ENCODE assay signal across 15 cellular contexts in the genomic region with DNA sequence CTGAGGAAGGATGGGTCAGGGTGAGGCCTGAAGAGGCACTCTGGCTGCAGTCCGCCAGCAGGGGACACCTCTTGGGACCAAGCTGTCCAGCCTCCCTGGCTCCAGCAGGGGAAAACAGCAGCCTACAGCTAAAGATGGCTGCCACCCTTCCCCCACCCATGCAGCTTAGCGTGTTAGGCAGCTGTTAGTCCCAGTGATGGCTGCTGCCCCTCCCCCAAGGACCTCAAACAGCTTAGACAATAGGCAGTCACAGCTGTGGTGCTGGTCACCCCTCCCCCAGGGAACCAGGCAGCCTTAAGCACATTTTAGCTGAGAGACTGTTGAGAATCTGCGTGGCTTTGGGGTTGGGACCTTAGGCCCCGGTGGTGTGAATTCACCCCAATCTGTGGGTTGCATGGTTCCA.
DNase-seq lines count a peak whose midpoint lies in the region; ATAC-seq and TF ChIP-seq lines count a peak whose summit lies in the region.
"Had no signal": no experiment of that assay in that cellular context is flagged by ENCODE, and none has a peak within 500 bp of the region (broad histone marks: within the 10 kb centered on the region; RNA-seq: fewer than 3 reads in every experiment).

No MANE protein-coding gene starts in this region.

- in situ Hi-C loops in GM23248 (cut with MboI) = no loop called here

- no peaks in the 10 kb centered on the region for H3F3A ChIP-seq in GM23338 (replicated peaks; ENCODE audit: low read depth)
- no peaks in the 10 kb centered on the region for H3F3A ChIP-seq in GM23248 (ENCODE audit: insufficient read depth)

- ATAC-seq in GM23338 = peak; percentile 97
- no peak for ATAC-seq in GM21576 (IDR thresholded peaks at IDR 0.05; ENCODE audit: unreplicated experiment)
- ATAC-seq: stimulated activated memory B cell treated with anti-CD40 and anti-IgM and Interleukin-4, amounts not matched to agents 10 μg/mL and 1 μg/mL and 100 μg/mL, for 72 hours had no signal

- peaks cover 18% of the 10 kb centered on the region for H3K4me1 Mint-ChIP-seq in GM23338
- H3K4me1 Mint-ChIP-seq: stimulated activated memory B cell treated with anti-CD40 and anti-IgM and Interleukin-4, amounts not matched to agents 10 μg/mL and 1 μg/mL and 100 μg/mL, for 72 hours had no signal

- H2AFZ ChIP-seq in GM23338 (peak overlapping the region; percentile 49), GM23248 (no peak overlapping the region)

- H3K4me2 ChIP-seq in GM23338 (peak overlapping the region; percentile 64), GM23248 (ENCODE audit: unreplicated experiment) (no peak overlapping the region)

- peaks cover 11% of the 10 kb centered on the region; the same call in 1 of the 2 replicates for H3K79me2 ChIP-seq in GM23338 (replicated peaks; ENCODE audit: insufficient read depth)
- H3K79me2 ChIP-seq in GM23248 (ENCODE audit: insufficient read depth) = no peaks in the 10 kb centered on the region

- H4K20me1 ChIP-seq in GM23338 (replicated peaks; ENCODE audit: insufficient read depth) (no peaks in the 10 kb centered on the region), GM23248 (ENCODE audit: insufficient read depth) (no peaks in the 10 kb centered on the region)

- peaks cover 19% of the 10 kb centered on the region; the same call in 2 of the 3 replicates for H3K36me3 Mint-ChIP-seq in GM23338 (ENCODE audit: low read depth)
- H3K36me3 Mint-ChIP-seq: stimulated activated memory B cell treated with anti-CD40 and anti-IgM and Interleukin-4, amounts not matched to agents 10 μg/mL and 1 μg/mL and 100 μg/mL, for 72 hours had no signal

- H3K27me3 Mint-ChIP-seq in GM23338 (ENCODE audit: insufficient read depth, low read depth, poor library complexity) = peaks cover 2% of the 10 kb centered on the region
- H3K27me3 Mint-ChIP-seq: stimulated activated memory B cell treated with anti-CD40 and anti-IgM and Interleukin-4, amounts not matched to agents 10 μg/mL and 1 μg/mL and 100 μg/mL, for 72 hours had no signal

- H3K9me2 ChIP-seq in GM23338 (ENCODE audit: insufficient read depth) (peaks cover 9% of the 10 kb centered on the region), GM23248 (ENCODE audit: insufficient read depth) (no peaks in the 10 kb centered on the region)

- peak overlapping the region; percentile 56; the same call in 1 of the 2 replicates for H3K27ac ChIP-seq in GM23338 (ENCODE audit: low read depth)
- peak overlapping the region; percentile 30; the same call in 1 of the 2 replicates for H3K27ac ChIP-seq in SJCRH30
- H3K27ac ChIP-seq in testis = no peak overlapping the region
- H3K27ac ChIP-seq in GM23248 = no peak overlapping the region

- H3K36me3 ChIP-seq in BE2C (no peaks in the 10 kb centered on the region), GM23338 (ENCODE audit: insufficient read depth) (no peaks in the 10 kb centered on the region), SJCRH30 (no peaks in the 10 kb centered on the region), testis (ENCODE audit: low read depth, missing control alignments) (no peaks in the 10 kb centered on the region), GM23248 (ENCODE audit: low read depth) (no peaks in the 10 kb centered on the region)

- DNase-seq in BE2C (peak; percentile 72), GM23338 (ENCODE audit: low spot score) (peak; percentile 93), SJCRH30 (peak; percentile 73 to 76), islet precursor cell (peak; percentile 84), testis (no peak), COLO829 (ENCODE audit: low spot score) (no peak), GM23248 (no peak)
- DNase-seq: activated CD4-positive, alpha-beta T cell treated with anti-CD3 and anti-CD28 coated beads, Interleukin-2, amount 50 U/mL, for 48 hours; cortex of kidney; EL; NCI-H446 treated with DMSO at 0.1 percent for 48 hours; stimulated activated CD4-positive, alpha-beta T cell treated with anti-CD3 and anti-CD28 coated beads, Interleukin-4, amount 100 ng/mL, for 1 hour; T1000 had no signal

- H3K4me3 ChIP-seq in BE2C (ENCODE audit: low read depth, low read length) (no peak overlapping the region), GM23338 (0 out of 2 replicates have a peak overlapping the region, but pooled peaks have one; percentile 22), SJCRH30 (no peak overlapping the region), testis (no peak overlapping the region), GM23248 (no peak overlapping the region)

- no peak for TF ChIP-seq POLR2A in testis (IDR thresholded peaks at IDR 0.05)

- H3K9ac ChIP-seq in GM23248 = no peak overlapping the region

- peaks cover 2% of the 10 kb centered on the region; the same call in 2 of the 3 replicates for H3K9me3 Mint-ChIP-seq in GM23338

- H3K4me1 ChIP-seq in BE2C (peaks cover 3% of the 10 kb centered on the region; the same call in 1 of the 2 replicates), GM23338 (ENCODE audit: insufficient read depth) (peaks cover 18% of the 10 kb centered on the region), SJCRH30 (peaks cover 4% of the 10 kb centered on the region), testis (no peaks in the 10 kb centered on the region), GM23248 (ENCODE audit: insufficient read depth) (no peaks in the 10 kb centered on the region)

- H3K9me3 ChIP-seq in BE2C (no peaks in the 10 kb centered on the region), SJCRH30 (replicated peaks) (no peaks in the 10 kb centered on the region), testis (no peaks in the 10 kb centered on the region), GM23248 (ENCODE audit: low read depth) (no peaks in the 10 kb centered on the region)

- intact Hi-C loops in testis (cut with DNase I; ENCODE audit: low total_unique reads) = no loop called here

- H3K27me3 ChIP-seq in BE2C (no peaks in the 10 kb centered on the region), GM23338 (ENCODE audit: insufficient read depth) (no peaks in the 10 kb centered on the region), SJCRH30 (no peaks in the 10 kb centered on the region), testis (no peaks in the 10 kb centered on the region), GM23248 (replicated peaks; ENCODE audit: insufficient read depth) (0 out of 2 replicates have a peak, but pooled peaks cover 5% of the 10 kb centered on the region)

- 45 to 63% methylated on average over 2 to 4 of the region's 4 CpGs for WGBS in testis, 2 donors
- WGBS in GM23248 (ENCODE audit: low coverage in 1 of 2, low lambda C conversion rate in 2 of 2, missing lambda C conversion rate in 2 of 2), 2 experiments = 35 to 41% methylated on average over 4 of the region's 4 CpGs

- TF ChIP-seq CTCF in BE2C (IDR thresholded peaks at IDR 0.05; ENCODE audit: low read depth, low read length) (no peak), GM23338 (conservative IDR thresholded peaks at IDR 0.05; ENCODE audit: low read depth in 2 of 2) (peak; percentile 34 to 37), testis (IDR thresholded peaks at IDR 0.05) (no peak)

- 0 out of 3 replicates have a peak overlapping the region, but pooled peaks have one; percentile 11 for H3K4me3 Mint-ChIP-seq in GM23338
- H3K4me3 Mint-ChIP-seq: stimulated activated memory B cell treated with anti-CD40 and anti-IgM and Interleukin-4, amounts not matched to agents 10 μg/mL and 1 μg/mL and 100 μg/mL, for 72 hours had no signal

- H3K27ac Mint-ChIP-seq in GM23338 = peak overlapping the region; percentile 85
- H3K27ac Mint-ChIP-seq: stimulated activated memory B cell treated with anti-CD40 and anti-IgM and Interleukin-4, amounts not matched to agents 10 μg/mL and 1 μg/mL and 100 μg/mL, for 72 hours had no signal

TF ChIP-seq in GM23338, 12 proteins besides CTCF, POLR2A, EP300 and RAD21 (continues in another document):
- TF ChIP-seq, protein P1, sequence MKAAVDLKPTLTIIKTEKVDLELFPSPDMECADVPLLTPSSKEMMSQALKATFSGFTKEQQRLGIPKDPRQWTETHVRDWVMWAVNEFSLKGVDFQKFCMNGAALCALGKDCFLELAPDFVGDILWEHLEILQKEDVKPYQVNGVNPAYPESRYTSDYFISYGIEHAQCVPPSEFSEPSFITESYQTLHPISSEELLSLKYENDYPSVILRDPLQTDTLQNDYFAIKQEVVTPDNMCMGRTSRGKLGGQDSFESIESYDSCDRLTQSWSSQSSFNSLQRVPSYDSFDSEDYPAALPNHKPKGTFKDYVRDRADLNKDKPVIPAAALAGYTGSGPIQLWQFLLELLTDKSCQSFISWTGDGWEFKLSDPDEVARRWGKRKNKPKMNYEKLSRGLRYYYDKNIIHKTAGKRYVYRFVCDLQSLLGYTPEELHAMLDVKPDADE (IDR thresholded peaks at IDR 0.05) = no peak
- TF ChIP-seq ZNF114 (CRISPR knock-in tag; IDR thresholded peaks at IDR 0.05) (no peak), NANOG (IDR thresholded peaks at IDR 0.05; ENCODE audit: borderline replicate concordance) (peak; percentile 43; the same call in 1 of the 2 replicates), CREB1 (CRISPR knock-in tag; IDR thresholded peaks at IDR 0.05; ENCODE audit: low read depth) (peak; percentile 72)

Comparison
In these comparisons a context has a peak if more than half of its experiments do, and no peak if none do; other contexts are left out.
1. DNase-seq: peak in BE2C (single experiment), GM23338 (single experiment), SJCRH30 (2 of 2) and islet precursor cell (single experiment); none in testis (single experiment), COLO829 (single experiment) and GM23248 (single experiment).
2. CTCF ChIP-seq: peak in GM23338 (2 of 2); none in BE2C (single experiment) and testis (0 of 3).
3. H3K27ac ChIP-seq: peak in GM23338 (single experiment) and SJCRH30 (single experiment); none in testis (0 of 2) and GM23248 (single experiment).